In genomic region chr20:19976595-19977372, GRCh38 we compare ENCODE assay signal across 1 cellular context.
TF ChIP-seq lines count a peak whose summit lies in the region.

No MANE protein-coding gene starts in this region.

TF ChIP-seq in HepG2, 621 proteins besides CTCF, POLR2A, EP300 and RAD21 (continued from another document):
- TF ChIP-seq ATF2 (CRISPR knock-in tag; IDR thresholded peaks at IDR 0.05) = peak; percentile 22; the same call in 1 of the 2 replicates
- TF ChIP-seq SP5 (CRISPR knock-in tag; IDR thresholded peaks at IDR 0.05; ENCODE audit: borderline replicate concordance, low read depth) = peak; percentile 67; the same call in 1 of the 2 replicates
- TF ChIP-seq ERF (CRISPR knock-in tag; IDR thresholded peaks at IDR 0.05) = peak; percentile 51; the same call in 1 of the 2 replicates
- TF ChIP-seq ZGPAT (CRISPR knock-in tag; IDR thresholded peaks at IDR 0.05) = no peak
- peak; percentile 71 for TF ChIP-seq TCF7 (IDR thresholded peaks at IDR 0.05; ENCODE audit: low read depth)
- TF ChIP-seq HMG20A (CRISPR knock-in tag; IDR thresholded peaks at IDR 0.05; ENCODE audit: borderline replicate concordance) = peak; percentile 74; the same call in 1 of the 2 replicates
- peak; percentile 52; the same call in 1 of the 2 replicates for TF ChIP-seq ZNF710 (CRISPR knock-in tag; IDR thresholded peaks at IDR 0.05; ENCODE audit: borderline replicate concordance)
- TF ChIP-seq ZNF503 (CRISPR knock-in tag; IDR thresholded peaks at IDR 0.05) = 0 out of 2 replicates have a peak, but pooled peaks have one; percentile 16
- no peak for TF ChIP-seq FOXP1 (IDR thresholded peaks at IDR 0.05)
- 0 out of 2 replicates have a peak, but pooled peaks have one; percentile 17 for TF ChIP-seq FOXP1 (CRISPR knock-in tag; IDR thresholded peaks at IDR 0.05)
- no peak for TF ChIP-seq ZBTB10 (CRISPR knock-in tag; IDR thresholded peaks at IDR 0.05; ENCODE audit: borderline replicate concordance)
- peak; percentile 46 for TF ChIP-seq ZNF687 (CRISPR knock-in tag; IDR thresholded peaks at IDR 0.05)
- TF ChIP-seq ZNF562 (CRISPR knock-in tag; IDR thresholded peaks at IDR 0.05; ENCODE audit: borderline replicate concordance) = no peak
- TF ChIP-seq FOXA3 (CRISPR knock-in tag; IDR thresholded peaks at IDR 0.05) = peak; percentile 47; the same call in 1 of the 2 replicates
- peak; percentile 100 for TF ChIP-seq ZNF556 (CRISPR knock-in tag; IDR thresholded peaks at IDR 0.05; ENCODE audit: borderline replicate concordance)
- TF ChIP-seq SOX5 (CRISPR knock-in tag; IDR thresholded peaks at IDR 0.05; ENCODE audit: borderline replicate concordance) = peak; percentile 62; the same call in 1 of the 2 replicates
